In the genomic region with DNA sequence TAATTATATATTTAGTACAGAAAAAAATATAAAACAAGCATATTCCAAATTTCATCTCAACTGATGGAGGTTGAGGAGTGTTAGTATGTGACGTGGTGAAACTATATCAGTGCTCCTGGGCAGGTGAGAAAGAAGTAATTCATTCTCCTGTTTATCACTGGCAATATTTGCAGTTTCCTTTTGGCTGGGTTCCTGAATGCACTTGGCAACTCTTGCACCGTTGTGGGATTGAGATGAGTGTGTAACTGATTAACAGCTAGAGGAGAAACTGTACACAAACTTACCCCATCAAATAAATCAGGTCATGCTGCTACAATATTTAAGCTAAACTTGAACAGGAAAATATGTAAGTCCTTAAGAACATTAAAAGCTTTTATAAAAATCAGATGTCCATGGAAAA, we compare ENCODE assay signal across 2 cellular contexts.
TF ChIP-seq lines count a peak whose summit lies in the region.

No MANE protein-coding gene starts in this region.

TF ChIP-seq in liver, 16 proteins besides CTCF, POLR2A, EP300 and RAD21:
- TF ChIP-seq GABPA (IDR thresholded peaks at IDR 0.05 in 1 of 2, conservative IDR thresholded peaks at IDR 0.05 in 1 of 2) (no peak), JUND (IDR thresholded peaks at IDR 0.05) (peak in 1 of 2 donors; percentile 15), EGR1 (IDR thresholded peaks at IDR 0.05; ENCODE audit: low read depth in 2 of 2) (no peak), NR2F2 (IDR thresholded peaks at IDR 0.05) (no peak), HNF4A (conservative IDR thresholded peaks at IDR 0.05) (peak in 1 of 2 donors; percentile 16), RXRA (IDR thresholded peaks at IDR 0.05) (no peak), FOXA2 (IDR thresholded peaks at IDR 0.05) (peak; percentile 41), FOXA1 (IDR thresholded peaks at IDR 0.05) (no peak), HNF4G (IDR thresholded peaks at IDR 0.05) (no peak), SP1 (IDR thresholded peaks at IDR 0.05) (peak; percentile 41), YY1 (IDR thresholded peaks at IDR 0.05) (peak; percentile 22), TAF1 (conservative IDR thresholded peaks at IDR 0.05) (no peak)
- TF ChIP-seq, protein P1, sequence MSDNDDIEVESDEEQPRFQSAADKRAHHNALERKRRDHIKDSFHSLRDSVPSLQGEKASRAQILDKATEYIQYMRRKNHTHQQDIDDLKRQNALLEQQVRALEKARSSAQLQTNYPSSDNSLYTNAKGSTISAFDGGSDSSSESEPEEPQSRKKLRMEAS (IDR thresholded peaks at IDR 0.05): no peak
- TF ChIP-seq, protein P2, sequence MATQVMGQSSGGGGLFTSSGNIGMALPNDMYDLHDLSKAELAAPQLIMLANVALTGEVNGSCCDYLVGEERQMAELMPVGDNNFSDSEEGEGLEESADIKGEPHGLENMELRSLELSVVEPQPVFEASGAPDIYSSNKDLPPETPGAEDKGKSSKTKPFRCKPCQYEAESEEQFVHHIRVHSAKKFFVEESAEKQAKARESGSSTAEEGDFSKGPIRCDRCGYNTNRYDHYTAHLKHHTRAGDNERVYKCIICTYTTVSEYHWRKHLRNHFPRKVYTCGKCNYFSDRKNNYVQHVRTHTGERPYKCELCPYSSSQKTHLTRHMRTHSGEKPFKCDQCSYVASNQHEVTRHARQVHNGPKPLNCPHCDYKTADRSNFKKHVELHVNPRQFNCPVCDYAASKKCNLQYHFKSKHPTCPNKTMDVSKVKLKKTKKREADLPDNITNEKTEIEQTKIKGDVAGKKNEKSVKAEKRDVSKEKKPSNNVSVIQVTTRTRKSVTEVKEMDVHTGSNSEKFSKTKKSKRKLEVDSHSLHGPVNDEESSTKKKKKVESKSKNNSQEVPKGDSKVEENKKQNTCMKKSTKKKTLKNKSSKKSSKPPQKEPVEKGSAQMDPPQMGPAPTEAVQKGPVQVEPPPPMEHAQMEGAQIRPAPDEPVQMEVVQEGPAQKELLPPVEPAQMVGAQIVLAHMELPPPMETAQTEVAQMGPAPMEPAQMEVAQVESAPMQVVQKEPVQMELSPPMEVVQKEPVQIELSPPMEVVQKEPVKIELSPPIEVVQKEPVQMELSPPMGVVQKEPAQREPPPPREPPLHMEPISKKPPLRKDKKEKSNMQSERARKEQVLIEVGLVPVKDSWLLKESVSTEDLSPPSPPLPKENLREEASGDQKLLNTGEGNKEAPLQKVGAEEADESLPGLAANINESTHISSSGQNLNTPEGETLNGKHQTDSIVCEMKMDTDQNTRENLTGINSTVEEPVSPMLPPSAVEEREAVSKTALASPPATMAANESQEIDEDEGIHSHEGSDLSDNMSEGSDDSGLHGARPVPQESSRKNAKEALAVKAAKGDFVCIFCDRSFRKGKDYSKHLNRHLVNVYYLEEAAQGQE (IDR thresholded peaks at IDR 0.05): no peak
- TF ChIP-seq, protein P3, sequence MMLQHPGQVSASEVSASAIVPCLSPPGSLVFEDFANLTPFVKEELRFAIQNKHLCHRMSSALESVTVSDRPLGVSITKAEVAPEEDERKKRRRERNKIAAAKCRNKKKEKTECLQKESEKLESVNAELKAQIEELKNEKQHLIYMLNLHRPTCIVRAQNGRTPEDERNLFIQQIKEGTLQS (IDR thresholded peaks at IDR 0.05): no peak
- TF ChIP-seq, protein P4, sequence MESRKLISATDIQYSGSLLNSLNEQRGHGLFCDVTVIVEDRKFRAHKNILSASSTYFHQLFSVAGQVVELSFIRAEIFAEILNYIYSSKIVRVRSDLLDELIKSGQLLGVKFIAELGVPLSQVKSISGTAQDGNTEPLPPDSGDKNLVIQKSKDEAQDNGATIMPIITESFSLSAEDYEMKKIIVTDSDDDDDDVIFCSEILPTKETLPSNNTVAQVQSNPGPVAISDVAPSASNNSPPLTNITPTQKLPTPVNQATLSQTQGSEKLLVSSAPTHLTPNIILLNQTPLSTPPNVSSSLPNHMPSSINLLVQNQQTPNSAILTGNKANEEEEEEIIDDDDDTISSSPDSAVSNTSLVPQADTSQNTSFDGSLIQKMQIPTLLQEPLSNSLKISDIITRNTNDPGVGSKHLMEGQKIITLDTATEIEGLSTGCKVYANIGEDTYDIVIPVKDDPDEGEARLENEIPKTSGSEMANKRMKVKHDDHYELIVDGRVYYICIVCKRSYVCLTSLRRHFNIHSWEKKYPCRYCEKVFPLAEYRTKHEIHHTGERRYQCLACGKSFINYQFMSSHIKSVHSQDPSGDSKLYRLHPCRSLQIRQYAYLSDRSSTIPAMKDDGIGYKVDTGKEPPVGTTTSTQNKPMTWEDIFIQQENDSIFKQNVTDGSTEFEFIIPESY (IDR thresholded peaks at IDR 0.05): no peak

TF ChIP-seq in HepG2, 621 proteins besides CTCF, POLR2A, EP300 and RAD21:
- TF ChIP-seq KLF13 (CRISPR knock-in tag; IDR thresholded peaks at IDR 0.05): no peak
- no peak for TF ChIP-seq ZNF234 (CRISPR knock-in tag; conservative IDR thresholded peaks at IDR 0.05)
- no peak for TF ChIP-seq ZNF446 (CRISPR knock-in tag; IDR thresholded peaks at IDR 0.05)
- TF ChIP-seq, protein P5, sequence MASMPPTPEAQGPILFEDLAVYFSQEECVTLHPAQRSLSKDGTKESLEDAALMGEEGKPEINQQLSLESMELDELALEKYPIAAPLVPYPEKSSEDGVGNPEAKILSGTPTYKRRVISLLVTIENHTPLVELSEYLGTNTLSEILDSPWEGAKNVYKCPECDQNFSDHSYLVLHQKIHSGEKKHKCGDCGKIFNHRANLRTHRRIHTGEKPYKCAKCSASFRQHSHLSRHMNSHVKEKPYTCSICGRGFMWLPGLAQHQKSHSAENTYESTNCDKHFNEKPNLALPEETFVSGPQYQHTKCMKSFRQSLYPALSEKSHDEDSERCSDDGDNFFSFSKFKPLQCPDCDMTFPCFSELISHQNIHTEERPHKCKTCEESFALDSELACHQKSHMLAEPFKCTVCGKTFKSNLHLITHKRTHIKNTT (CRISPR knock-in tag; IDR thresholded peaks at IDR 0.05): no peak
- no peak for TF ChIP-seq SMAD3 (CRISPR knock-in tag; IDR thresholded peaks at IDR 0.05)
- TF ChIP-seq, protein P6, sequence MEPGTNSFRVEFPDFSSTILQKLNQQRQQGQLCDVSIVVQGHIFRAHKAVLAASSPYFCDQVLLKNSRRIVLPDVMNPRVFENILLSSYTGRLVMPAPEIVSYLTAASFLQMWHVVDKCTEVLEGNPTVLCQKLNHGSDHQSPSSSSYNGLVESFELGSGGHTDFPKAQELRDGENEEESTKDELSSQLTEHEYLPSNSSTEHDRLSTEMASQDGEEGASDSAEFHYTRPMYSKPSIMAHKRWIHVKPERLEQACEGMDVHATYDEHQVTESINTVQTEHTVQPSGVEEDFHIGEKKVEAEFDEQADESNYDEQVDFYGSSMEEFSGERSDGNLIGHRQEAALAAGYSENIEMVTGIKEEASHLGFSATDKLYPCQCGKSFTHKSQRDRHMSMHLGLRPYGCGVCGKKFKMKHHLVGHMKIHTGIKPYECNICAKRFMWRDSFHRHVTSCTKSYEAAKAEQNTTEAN (CRISPR knock-in tag; conservative IDR thresholded peaks at IDR 0.05): no peak
- TF ChIP-seq IKZF1 (IDR thresholded peaks at IDR 0.05): no peak
- TF ChIP-seq YY1 (IDR thresholded peaks at IDR 0.05; ENCODE audit: insufficient read depth, insufficient replicate concordance, low read depth, low read length): no peak
- no peak for TF ChIP-seq RELA (CRISPR knock-in tag; IDR thresholded peaks at IDR 0.05)
- TF ChIP-seq, protein P7, sequence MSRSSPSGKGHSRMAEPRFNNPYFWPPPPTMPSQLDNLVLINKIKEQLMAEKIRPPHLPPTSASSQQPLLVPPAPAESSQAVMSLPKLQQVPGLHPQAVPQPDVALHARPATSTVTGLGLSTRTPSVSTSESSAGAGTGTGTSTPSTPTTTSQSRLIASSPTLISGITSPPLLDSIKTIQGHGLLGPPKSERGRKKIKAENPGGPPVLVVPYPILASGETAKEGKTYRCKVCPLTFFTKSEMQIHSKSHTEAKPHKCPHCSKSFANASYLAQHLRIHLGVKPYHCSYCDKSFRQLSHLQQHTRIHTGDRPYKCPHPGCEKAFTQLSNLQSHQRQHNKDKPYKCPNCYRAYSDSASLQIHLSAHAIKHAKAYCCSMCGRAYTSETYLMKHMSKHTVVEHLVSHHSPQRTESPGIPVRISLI (CRISPR knock-in tag; IDR thresholded peaks at IDR 0.05; ENCODE audit: borderline replicate concordance): no peak
- TF ChIP-seq, protein P8, sequence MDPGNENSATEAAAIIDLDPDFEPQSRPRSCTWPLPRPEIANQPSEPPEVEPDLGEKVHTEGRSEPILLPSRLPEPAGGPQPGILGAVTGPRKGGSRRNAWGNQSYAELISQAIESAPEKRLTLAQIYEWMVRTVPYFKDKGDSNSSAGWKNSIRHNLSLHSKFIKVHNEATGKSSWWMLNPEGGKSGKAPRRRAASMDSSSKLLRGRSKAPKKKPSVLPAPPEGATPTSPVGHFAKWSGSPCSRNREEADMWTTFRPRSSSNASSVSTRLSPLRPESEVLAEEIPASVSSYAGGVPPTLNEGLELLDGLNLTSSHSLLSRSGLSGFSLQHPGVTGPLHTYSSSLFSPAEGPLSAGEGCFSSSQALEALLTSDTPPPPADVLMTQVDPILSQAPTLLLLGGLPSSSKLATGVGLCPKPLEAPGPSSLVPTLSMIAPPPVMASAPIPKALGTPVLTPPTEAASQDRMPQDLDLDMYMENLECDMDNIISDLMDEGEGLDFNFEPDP (CRISPR knock-in tag; conservative IDR thresholded peaks at IDR 0.05): no peak
- TF ChIP-seq, protein P9, sequence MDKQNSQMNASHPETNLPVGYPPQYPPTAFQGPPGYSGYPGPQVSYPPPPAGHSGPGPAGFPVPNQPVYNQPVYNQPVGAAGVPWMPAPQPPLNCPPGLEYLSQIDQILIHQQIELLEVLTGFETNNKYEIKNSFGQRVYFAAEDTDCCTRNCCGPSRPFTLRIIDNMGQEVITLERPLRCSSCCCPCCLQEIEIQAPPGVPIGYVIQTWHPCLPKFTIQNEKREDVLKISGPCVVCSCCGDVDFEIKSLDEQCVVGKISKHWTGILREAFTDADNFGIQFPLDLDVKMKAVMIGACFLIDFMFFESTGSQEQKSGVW (CRISPR knock-in tag; IDR thresholded peaks at IDR 0.05; ENCODE audit: borderline replicate concordance): no peak
- no peak for TF ChIP-seq HDAC6 (IDR thresholded peaks at IDR 0.05; ENCODE audit: low read depth, low read length)
- no peak for TF ChIP-seq KMT2A (CRISPR knock-in tag; IDR thresholded peaks at IDR 0.05)
- no peak for TF ChIP-seq NFE2L2 (IDR thresholded peaks at IDR 0.05; ENCODE audit: low read length)
- TF ChIP-seq ZSCAN30 (CRISPR knock-in tag; IDR thresholded peaks at IDR 0.05): no peak
- no peak for TF ChIP-seq ZBTB1 (CRISPR knock-in tag; IDR thresholded peaks at IDR 0.05; ENCODE audit: borderline replicate concordance)
- no peak for TF ChIP-seq TRIM24 (CRISPR knock-in tag; IDR thresholded peaks at IDR 0.05)
TF ChIP-seq in HepG2: peak in this region for 0.
